Comparison of ENCODE assay signal across 19 cellular contexts in genomic region chr18:54743596-54743995, GRCh38.
"Had no signal": no experiment of that assay in that cellular context is flagged by ENCODE, and none has a peak within 500 bp of the region (broad histone marks: within the 10 kb centered on the region; RNA-seq: fewer than 3 reads in every experiment).

No MANE protein-coding gene starts in this region.

- H3K36me3 Mint-ChIP-seq: activated naive CD4-positive, alpha-beta T cell treated with anti-CD3 and anti-CD28 coated beads, Interleukin-2, amount 50 U/mL, for 24 hours; naive thymus-derived CD8-positive, alpha-beta T cell had no signal

- H3K9me3 ChIP-seq: adrenal gland, breast epithelium, tibial artery had no signal

- H3K27ac Mint-ChIP-seq: activated naive CD4-positive, alpha-beta T cell treated with anti-CD3 and anti-CD28 coated beads, Interleukin-2, amount 50 U/mL, for 24 hours; naive thymus-derived CD8-positive, alpha-beta T cell; T-helper 17 cell had no signal

- H3K4me1 Mint-ChIP-seq: activated naive CD4-positive, alpha-beta T cell treated with anti-CD3 and anti-CD28 coated beads, Interleukin-2, amount 50 U/mL, for 24 hours; naive thymus-derived CD8-positive, alpha-beta T cell; T-helper 17 cell had no signal

- H3K4me3 Mint-ChIP-seq: activated naive CD4-positive, alpha-beta T cell treated with anti-CD3 and anti-CD28 coated beads, Interleukin-2, amount 50 U/mL, for 24 hours; naive thymus-derived CD8-positive, alpha-beta T cell; T-helper 17 cell had no signal

- H3K27me3 ChIP-seq: adrenal gland, breast epithelium, foreskin keratinocyte, tibial artery had no signal

- H3K4me3 ChIP-seq: adrenal gland, breast epithelium, coronary artery, tibial artery had no signal

- ATAC-seq: foreskin keratinocyte; naive thymus-derived CD8-positive, alpha-beta T cell; stimulated activated naive CD8-positive, alpha-beta T cell treated with anti-CD3 and anti-CD28 coated beads, Interleukin-15, Interleukin-2, amounts not matched to agents 100 U/mL and 50 U/mL, for 24 hours; T-helper 17 cell had no signal

- H3K36me3 ChIP-seq: adrenal gland, breast epithelium, tibial artery, WERI-Rb-1 had no signal

- H3K4me1 ChIP-seq: adrenal gland, breast epithelium, tibial artery had no signal

- H3K9me3 Mint-ChIP-seq: activated naive CD4-positive, alpha-beta T cell treated with anti-CD3 and anti-CD28 coated beads, Interleukin-2, amount 50 U/mL, for 24 hours had no signal

- H3K27ac ChIP-seq: adrenal gland, breast epithelium, coronary artery, foreskin keratinocyte, tibial artery, WERI-Rb-1 had no signal

- DNase-seq: activated CD4-positive, alpha-beta T cell treated with anti-CD3 and anti-CD28 coated beads for 1 hour; activated CD4-positive, alpha-beta T cell treated with anti-CD3 and anti-CD28 coated beads, Interleukin-2, amount 50 U/mL, for 4 hours; activated gamma-delta T cell; adrenal gland; foreskin keratinocyte; head of caudate nucleus; naive thymus-derived CD8-positive, alpha-beta T cell; nucleus accumbens; posterior cingulate gyrus; stimulated activated CD4-positive, alpha-beta T cell treated with anti-CD3 and anti-CD28 coated beads, Interleukin-12 subunit alpha, Interleukin-12 subunit beta, amount 100 ng/mL, for 4 hours; stimulated activated CD4-positive, alpha-beta T cell treated with anti-CD3 and anti-CD28 coated beads, Interleukin-2, amount 100 ng/mL, for 24 hours; stimulated activated naive CD8-positive, alpha-beta T cell treated with anti-CD3 and anti-CD28 coated beads, Interleukin-15, Interleukin-2, amounts not matched to agents 100 U/mL and 50 U/mL, for 24 hours; substantia nigra; T-helper 17 cell; tibial artery; WERI-Rb-1 had no signal
